ENCODE assay signal across 1 cellular context in the genomic region with DNA sequence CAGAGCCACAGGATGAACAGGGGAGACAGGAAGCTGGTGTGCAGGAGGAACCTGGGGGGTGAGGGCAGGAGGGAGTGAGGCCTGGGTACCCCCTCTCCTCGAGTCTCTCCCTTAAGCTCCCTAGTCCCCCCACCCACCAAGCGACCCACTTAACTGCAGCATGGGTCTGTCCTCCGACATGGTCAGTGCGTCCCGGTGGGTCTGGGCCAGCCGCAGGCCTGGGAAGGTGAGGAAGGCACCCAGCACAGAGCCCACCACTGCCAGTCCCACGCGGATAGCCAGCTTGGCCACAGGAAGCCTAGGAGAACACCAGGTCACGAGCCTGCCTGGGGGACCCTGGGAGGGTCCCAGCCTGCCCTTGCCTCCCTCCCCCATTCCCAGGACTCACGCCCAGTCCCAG.
TF ChIP-seq lines count a peak whose summit lies in the region.

No MANE protein-coding gene starts in this region.

TF ChIP-seq in K562, 482 proteins besides CTCF, POLR2A, EP300 and RAD21:
- TF ChIP-seq EGR1 (conservative IDR thresholded peaks at IDR 0.05) (no peak), ELF1 (tag; IDR thresholded peaks at IDR 0.05) (no peak), MYNN (IDR thresholded peaks at IDR 0.05) (no peak), MYNN (CRISPR knock-in tag; IDR thresholded peaks at IDR 0.05) (no peak), ZNF212 (CRISPR knock-in tag; IDR thresholded peaks at IDR 0.05) (no peak), POLR2AphosphoS2 (IDR thresholded peaks at IDR 0.05; ENCODE audit: low read length) (no peak), FUS (optimal IDR thresholded peaks at IDR 0.05; ENCODE audit: low read depth, low read length) (no peak), ATF1 (CRISPR knock-in tag; IDR thresholded peaks at IDR 0.05) (no peak), ATF1 (tag; IDR thresholded peaks at IDR 0.05) (no peak), FOXK2 (conservative IDR thresholded peaks at IDR 0.05 in 1 of 2, IDR thresholded peaks at IDR 0.05 in 1 of 2; ENCODE audit: low read depth in 2 of 2) (no peak), TFAM (CRISPR knock-in tag; conservative IDR thresholded peaks at IDR 0.05) (no peak), PCBP2 (IDR thresholded peaks at IDR 0.05; ENCODE audit: low read depth, low read length, poor library complexity, severe bottlenecking) (no peak), KLF13 (tag; IDR thresholded peaks at IDR 0.05; ENCODE audit: borderline replicate concordance, low read depth) (no peak), ZNF518B (CRISPR knock-in tag; IDR thresholded peaks at IDR 0.05) (no peak), ZNF311 (CRISPR knock-in tag; IDR thresholded peaks at IDR 0.05) (no peak), E2F4 (CRISPR knock-in tag; IDR thresholded peaks at IDR 0.05; ENCODE audit: low read depth) (no peak), POLR2B (IDR thresholded peaks at IDR 0.05; ENCODE audit: low read depth, partially characterized antibody) (no peak), GTF2E2 (tag; IDR thresholded peaks at IDR 0.05) (no peak)
